21 cellular contexts compared by ENCODE assay signal in the genomic region with DNA sequence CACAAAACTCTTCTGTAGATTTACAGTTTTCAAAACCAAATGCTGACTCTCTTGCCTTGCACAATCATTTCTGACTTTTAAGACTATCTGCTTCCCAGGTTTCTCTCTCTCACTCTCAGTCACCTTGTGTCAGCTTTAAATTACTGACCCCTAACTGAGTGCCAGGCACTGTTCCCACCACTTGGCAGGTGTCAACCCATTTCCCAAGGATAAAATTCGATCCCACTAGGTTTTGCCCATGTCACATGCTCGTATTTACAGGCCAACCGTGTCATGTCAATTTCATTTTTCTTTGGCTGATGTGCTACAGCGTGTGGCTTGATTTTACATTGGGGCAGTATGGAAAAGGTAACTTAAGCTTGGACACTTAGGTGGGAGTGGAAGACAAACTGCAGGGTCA.
"Had no signal": no experiment of that assay in that cellular context is flagged by ENCODE, and none has a peak within 500 bp of the region (broad histone marks: within the 10 kb centered on the region; RNA-seq: fewer than 3 reads in every experiment).

No MANE protein-coding gene starts in this region.

- H3K4me3 Mint-ChIP-seq: activated naive CD4-positive, alpha-beta T cell treated with anti-CD3 and anti-CD28 coated beads for 36 hours; activated naive CD8-positive, alpha-beta T cell; activated T-helper 17 cell treated with anti-CD3 and anti-CD28 coated beads, Interleukin-2, amount 50 U/mL, for 72 hours; brain; T-helper 17 cell; WTC11 had no signal

- H3K4me3 ChIP-seq: cardiac muscle cell had no signal

- DNase-seq: activated CD4-positive, alpha-beta T cell treated with anti-CD3 and anti-CD28 coated beads for 48 hours; activated CD4-positive, alpha-beta T cell treated with anti-CD3 and anti-CD28 coated beads, Interleukin-2, amount 50 U/mL, for 4 hours; activated CD4-positive, CD25-positive, alpha-beta regulatory T cell treated with anti-CD3 and anti-CD28 coated beads, Interleukin-2, amount 50 U/mL, for 72 hours; activated CD8-positive, alpha-beta memory T cell treated with anti-CD3 and anti-CD28 coated beads for 24 hours; activated gamma-delta T cell; activated naive CD4-positive, alpha-beta T cell treated with anti-CD3 and anti-CD28 coated beads for 36 hours; activated T-cell treated with anti-CD3 and anti-CD28 coated beads for 4 hours; activated T-cell treated with anti-CD3 and anti-CD28 coated beads, Interleukin-2, amount 50 U/mL, for 48 hours; NCI-H1048; NCI-H1436 treated with DMSO at 0.1 percent for 48 hours; NCI-H187; NCI-H524; NCI-H82; SHP77; T-helper 17 cell; T-helper 9 cell had no signal

- ATAC-seq: activated T-helper 17 cell treated with anti-CD3 and anti-CD28 coated beads, Interleukin-2, amount 50 U/mL, for 72 hours; T-helper 17 cell; WTC11 had no signal

- H3K27ac ChIP-seq: cardiac muscle cell had no signal

- H3K36me3 Mint-ChIP-seq: activated naive CD8-positive, alpha-beta T cell; brain; WTC11 had no signal

- H3K9me3 Mint-ChIP-seq: activated naive CD4-positive, alpha-beta T cell treated with anti-CD3 and anti-CD28 coated beads for 36 hours; activated T-helper 17 cell treated with anti-CD3 and anti-CD28 coated beads, Interleukin-2, amount 50 U/mL, for 72 hours; WTC11 had no signal

- H3K27ac Mint-ChIP-seq: activated naive CD4-positive, alpha-beta T cell treated with anti-CD3 and anti-CD28 coated beads for 36 hours; activated naive CD8-positive, alpha-beta T cell; activated T-helper 17 cell treated with anti-CD3 and anti-CD28 coated beads, Interleukin-2, amount 50 U/mL, for 72 hours; T-helper 17 cell; WTC11 had no signal

- H3K4me1 Mint-ChIP-seq: activated T-helper 17 cell treated with anti-CD3 and anti-CD28 coated beads, Interleukin-2, amount 50 U/mL, for 72 hours; T-helper 17 cell had no signal

- H3K36me3 ChIP-seq: cardiac muscle cell had no signal
